ENCODE assay signal across 1 cellular context in the genomic region with DNA sequence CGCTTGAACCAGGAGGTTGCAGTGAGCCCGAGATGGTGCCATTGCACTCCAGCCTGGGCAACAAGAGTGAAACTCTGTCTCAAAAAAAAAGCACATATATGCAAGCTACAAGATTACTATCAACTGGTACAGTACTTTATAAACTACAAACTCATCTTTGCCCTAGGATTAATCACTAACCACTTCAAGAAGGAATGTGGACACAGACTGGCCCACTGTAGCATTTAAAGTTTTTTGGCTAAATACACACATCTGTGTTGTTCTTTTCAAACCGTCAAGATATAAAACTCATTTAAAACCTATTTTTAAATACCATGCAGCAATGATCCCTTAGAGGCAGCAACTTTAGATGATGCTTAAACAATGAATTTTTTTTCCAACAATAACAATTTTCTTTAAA.
TF ChIP-seq lines count a peak whose summit lies in the region.

No MANE protein-coding gene starts in this region.

TF ChIP-seq in SK-N-SH treated with all-trans-retinoic acid at 6 μM for 48 hours, 23 proteins besides CTCF, POLR2A, EP300 and RAD21 (continued from another document):
- TF ChIP-seq, protein P1, sequence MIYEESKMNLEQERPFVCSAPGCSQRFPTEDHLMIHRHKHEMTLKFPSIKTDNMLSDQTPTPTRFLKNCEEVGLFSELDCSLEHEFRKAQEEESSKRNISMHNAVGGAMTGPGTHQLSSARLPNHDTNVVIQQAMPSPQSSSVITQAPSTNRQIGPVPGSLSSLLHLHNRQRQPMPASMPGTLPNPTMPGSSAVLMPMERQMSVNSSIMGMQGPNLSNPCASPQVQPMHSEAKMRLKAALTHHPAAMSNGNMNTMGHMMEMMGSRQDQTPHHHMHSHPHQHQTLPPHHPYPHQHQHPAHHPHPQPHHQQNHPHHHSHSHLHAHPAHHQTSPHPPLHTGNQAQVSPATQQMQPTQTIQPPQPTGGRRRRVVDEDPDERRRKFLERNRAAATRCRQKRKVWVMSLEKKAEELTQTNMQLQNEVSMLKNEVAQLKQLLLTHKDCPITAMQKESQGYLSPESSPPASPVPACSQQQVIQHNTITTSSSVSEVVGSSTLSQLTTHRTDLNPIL (CRISPR knock-in tag; IDR thresholded peaks at IDR 0.05; ENCODE audit: low read depth): no peak
- TF ChIP-seq, protein P2, sequence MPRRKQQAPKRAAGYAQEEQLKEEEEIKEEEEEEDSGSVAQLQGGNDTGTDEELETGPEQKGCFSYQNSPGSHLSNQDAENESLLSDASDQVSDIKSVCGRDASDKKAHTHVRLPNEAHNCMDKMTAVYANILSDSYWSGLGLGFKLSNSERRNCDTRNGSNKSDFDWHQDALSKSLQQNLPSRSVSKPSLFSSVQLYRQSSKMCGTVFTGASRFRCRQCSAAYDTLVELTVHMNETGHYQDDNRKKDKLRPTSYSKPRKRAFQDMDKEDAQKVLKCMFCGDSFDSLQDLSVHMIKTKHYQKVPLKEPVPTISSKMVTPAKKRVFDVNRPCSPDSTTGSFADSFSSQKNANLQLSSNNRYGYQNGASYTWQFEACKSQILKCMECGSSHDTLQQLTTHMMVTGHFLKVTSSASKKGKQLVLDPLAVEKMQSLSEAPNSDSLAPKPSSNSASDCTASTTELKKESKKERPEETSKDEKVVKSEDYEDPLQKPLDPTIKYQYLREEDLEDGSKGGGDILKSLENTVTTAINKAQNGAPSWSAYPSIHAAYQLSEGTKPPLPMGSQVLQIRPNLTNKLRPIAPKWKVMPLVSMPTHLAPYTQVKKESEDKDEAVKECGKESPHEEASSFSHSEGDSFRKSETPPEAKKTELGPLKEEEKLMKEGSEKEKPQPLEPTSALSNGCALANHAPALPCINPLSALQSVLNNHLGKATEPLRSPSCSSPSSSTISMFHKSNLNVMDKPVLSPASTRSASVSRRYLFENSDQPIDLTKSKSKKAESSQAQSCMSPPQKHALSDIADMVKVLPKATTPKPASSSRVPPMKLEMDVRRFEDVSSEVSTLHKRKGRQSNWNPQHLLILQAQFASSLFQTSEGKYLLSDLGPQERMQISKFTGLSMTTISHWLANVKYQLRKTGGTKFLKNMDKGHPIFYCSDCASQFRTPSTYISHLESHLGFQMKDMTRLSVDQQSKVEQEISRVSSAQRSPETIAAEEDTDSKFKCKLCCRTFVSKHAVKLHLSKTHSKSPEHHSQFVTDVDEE (CRISPR knock-in tag; IDR thresholded peaks at IDR 0.05): no peak
- no peak for TF ChIP-seq TCF4 (CRISPR knock-in tag; IDR thresholded peaks at IDR 0.05; ENCODE audit: borderline replicate concordance)
- no peak for TF ChIP-seq SNAI2 (CRISPR knock-in tag; IDR thresholded peaks at IDR 0.05)
- no peak for TF ChIP-seq RARB (CRISPR knock-in tag; IDR thresholded peaks at IDR 0.05)
- TF ChIP-seq, protein P3, sequence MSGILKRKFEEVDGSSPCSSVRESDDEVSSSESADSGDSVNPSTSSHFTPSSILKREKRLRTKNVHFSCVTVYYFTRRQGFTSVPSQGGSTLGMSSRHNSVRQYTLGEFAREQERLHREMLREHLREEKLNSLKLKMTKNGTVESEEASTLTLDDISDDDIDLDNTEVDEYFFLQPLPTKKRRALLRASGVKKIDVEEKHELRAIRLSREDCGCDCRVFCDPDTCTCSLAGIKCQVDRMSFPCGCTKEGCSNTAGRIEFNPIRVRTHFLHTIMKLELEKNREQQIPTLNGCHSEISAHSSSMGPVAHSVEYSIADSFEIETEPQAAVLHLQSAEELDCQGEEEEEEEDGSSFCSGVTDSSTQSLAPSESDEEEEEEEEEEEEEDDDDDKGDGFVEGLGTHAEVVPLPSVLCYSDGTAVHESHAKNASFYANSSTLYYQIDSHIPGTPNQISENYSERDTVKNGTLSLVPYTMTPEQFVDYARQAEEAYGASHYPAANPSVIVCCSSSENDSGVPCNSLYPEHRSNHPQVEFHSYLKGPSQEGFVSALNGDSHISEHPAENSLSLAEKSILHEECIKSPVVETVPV (CRISPR knock-in tag; IDR thresholded peaks at IDR 0.05): no peak
- TF ChIP-seq ZNF8 (CRISPR knock-in tag; IDR thresholded peaks at IDR 0.05): no peak
TF ChIP-seq in SK-N-SH treated with all-trans-retinoic acid at 6 μM for 48 hours: peak in this region for 0.
